ENCODE assay signal across 1 cellular context in the genomic region with DNA sequence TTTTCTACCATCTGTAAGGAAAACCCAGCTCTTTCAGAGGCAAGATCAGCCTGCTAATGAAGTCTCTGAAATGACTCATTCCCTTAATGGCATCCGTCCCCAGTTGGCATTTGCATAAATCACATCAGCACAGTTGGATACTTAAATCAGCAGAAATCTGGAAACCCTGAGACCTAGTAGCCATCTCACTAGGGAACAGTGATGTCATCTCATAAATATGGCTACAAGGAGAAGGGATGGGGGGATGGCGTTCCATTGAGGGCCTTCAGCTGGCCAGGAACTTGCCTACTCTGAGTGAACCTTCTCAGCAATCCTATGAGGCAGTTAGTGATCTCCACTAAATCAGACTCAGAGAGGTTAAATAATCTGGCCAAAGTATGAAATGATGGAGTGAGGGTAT.
TF ChIP-seq lines count a peak whose summit lies in the region.

No MANE protein-coding gene starts in this region.

TF ChIP-seq in IMR-90, 13 proteins besides CTCF, POLR2A, EP300 and RAD21 (continued from another document):
- TF ChIP-seq SMC3 (IDR thresholded peaks at IDR 0.05; ENCODE audit: low read depth, low read length) = no peak
- no peak for TF ChIP-seq USF2 (IDR thresholded peaks at IDR 0.05; ENCODE audit: low read depth, low read length)
- no peak for TF ChIP-seq MAFK (IDR thresholded peaks at IDR 0.05; ENCODE audit: low read depth, low read length)
- TF ChIP-seq RFX5 (IDR thresholded peaks at IDR 0.05; ENCODE audit: low read depth, low read length) = no peak
- no peak for TF ChIP-seq FOS (IDR thresholded peaks at IDR 0.05; ENCODE audit: low read depth, low read length)
